10 cellular contexts compared by ENCODE assay signal in genomic region chr10:45460235-45460878, GRCh38.
DNase-seq lines count a peak whose midpoint lies in the region; ATAC-seq and TF ChIP-seq lines count a peak whose summit lies in the region.
"Had no signal": no experiment of that assay in that cellular context is flagged by ENCODE, and none has a peak within 500 bp of the region (broad histone marks: within the 10 kb centered on the region; RNA-seq: fewer than 3 reads in every experiment).

No MANE protein-coding gene starts in this region.

- no peaks in the 10 kb centered on the region for H3K27me3 ChIP-seq in left lung
- H3K27me3 ChIP-seq: hepatocyte had no signal

- ATAC-seq in GM18861 (IDR thresholded peaks at IDR 0.05; ENCODE audit: unreplicated experiment) (peak; percentile 34), GM21529 (IDR thresholded peaks at IDR 0.05; ENCODE audit: unreplicated experiment) (peak; percentile 40), HG03342 (IDR thresholded peaks at IDR 0.05; ENCODE audit: unreplicated experiment) (peak; percentile 38), left lung (peak; percentile 7), T-cell (replicated peaks in 1 of 4) (no peak)

- peaks cover 0 to 46% of the 10 kb centered on the region in 2 donors for H3K4me1 ChIP-seq in left lung

- intact Hi-C loops in left lung (cut with DNase I): no loop called here

- H3K4me3 ChIP-seq in left lung: no peak overlapping the region
- H3K4me3 ChIP-seq: hepatocyte had no signal

- peaks cover 63% of the 10 kb centered on the region for H3K36me3 Mint-ChIP-seq in T-cell

- CTCF ChIA-PET in T-cell (lab: Charles Lee): no interaction called here

- DNase-seq in left lung: no peak
- DNase-seq in NCI-H187 (lab: John Stamatoyannopoulos, UW): no peak
- DNase-seq in T-cell: no peak
- no peak for DNase-seq in activated CD4-positive, CD25-positive, alpha-beta regulatory T cell treated with anti-CD3 and anti-CD28 coated beads, Interleukin-2, amount 50 U/mL, for 72 hours
- DNase-seq in HT-29 (ENCODE audit: low spot score): no peak

- H3K36me3 ChIP-seq in left lung: peaks cover 0 to 31% of the 10 kb centered on the region in 2 donors

- peak overlapping the region in 1 of 2 donors; percentile 85 for H3K27ac ChIP-seq in left lung
- H3K27ac ChIP-seq: hepatocyte had no signal

- H3K9me3 ChIP-seq in left lung: no peaks in the 10 kb centered on the region

- no peak for TF ChIP-seq CTCF in left lung (IDR thresholded peaks at IDR 0.05)

- POLR2A ChIA-PET in T-cell (lab: Charles Lee): no interaction called here

- H3K27ac Mint-ChIP-seq in T-cell: no peak overlapping the region

- H3K9me3 Mint-ChIP-seq in T-cell: no peaks in the 10 kb centered on the region
- H3K9me3 Mint-ChIP-seq: central memory CD8-positive, alpha-beta T cell had no signal

- no peaks in the 10 kb centered on the region for H3K27me3 Mint-ChIP-seq in T-cell
- H3K27me3 Mint-ChIP-seq: central memory CD8-positive, alpha-beta T cell had no signal

- H3K4me1 Mint-ChIP-seq in T-cell: peaks cover 7 to 42% (median 21%) of the 10 kb centered on the region in 3 donors

- H3K4me3 Mint-ChIP-seq in T-cell: no peak overlapping the region
- H3K4me3 Mint-ChIP-seq: central memory CD8-positive, alpha-beta T cell had no signal

Comparison
In these comparisons a context has a peak if more than half of its experiments do, and no peak if none do; other contexts are left out.
1. ATAC-seq: peak in GM18861 (single experiment), GM21529 (single experiment), HG03342 (single experiment) and left lung (single experiment); none in T-cell (0 of 4).